In genomic region chr9:69923972-69924371, GRCh38 we compare ENCODE assay signal across 1 cellular context.
TF ChIP-seq lines count a peak whose summit lies in the region.

No MANE protein-coding gene starts in this region.

TF ChIP-seq in WTC11, 78 proteins besides CTCF, POLR2A, EP300 and RAD21 (continued from another document):
- TF ChIP-seq STAT6 (CRISPR knock-in tag; conservative IDR thresholded peaks at IDR 0.05; ENCODE audit: low read depth) = no peak
- TF ChIP-seq SP1 (CRISPR knock-in tag; conservative IDR thresholded peaks at IDR 0.05) = no peak
- no peak for TF ChIP-seq NR2C2 (CRISPR knock-in tag; IDR thresholded peaks at IDR 0.05)
- TF ChIP-seq ZNF423 (CRISPR knock-in tag; IDR thresholded peaks at IDR 0.05) = no peak
- no peak for TF ChIP-seq CDX4 (CRISPR knock-in tag; IDR thresholded peaks at IDR 0.05; ENCODE audit: borderline replicate concordance)
- TF ChIP-seq E2F5 (CRISPR knock-in tag; IDR thresholded peaks at IDR 0.05) = no peak
- TF ChIP-seq ZNF121 (CRISPR knock-in tag; IDR thresholded peaks at IDR 0.05) = no peak
- TF ChIP-seq TP53 (CRISPR knock-in tag; IDR thresholded peaks at IDR 0.05) = no peak
- no peak for TF ChIP-seq ARID4B (CRISPR knock-in tag; IDR thresholded peaks at IDR 0.05; ENCODE audit: borderline replicate concordance)
TF ChIP-seq in WTC11: peak in this region for 0.
